In the genomic region with DNA sequence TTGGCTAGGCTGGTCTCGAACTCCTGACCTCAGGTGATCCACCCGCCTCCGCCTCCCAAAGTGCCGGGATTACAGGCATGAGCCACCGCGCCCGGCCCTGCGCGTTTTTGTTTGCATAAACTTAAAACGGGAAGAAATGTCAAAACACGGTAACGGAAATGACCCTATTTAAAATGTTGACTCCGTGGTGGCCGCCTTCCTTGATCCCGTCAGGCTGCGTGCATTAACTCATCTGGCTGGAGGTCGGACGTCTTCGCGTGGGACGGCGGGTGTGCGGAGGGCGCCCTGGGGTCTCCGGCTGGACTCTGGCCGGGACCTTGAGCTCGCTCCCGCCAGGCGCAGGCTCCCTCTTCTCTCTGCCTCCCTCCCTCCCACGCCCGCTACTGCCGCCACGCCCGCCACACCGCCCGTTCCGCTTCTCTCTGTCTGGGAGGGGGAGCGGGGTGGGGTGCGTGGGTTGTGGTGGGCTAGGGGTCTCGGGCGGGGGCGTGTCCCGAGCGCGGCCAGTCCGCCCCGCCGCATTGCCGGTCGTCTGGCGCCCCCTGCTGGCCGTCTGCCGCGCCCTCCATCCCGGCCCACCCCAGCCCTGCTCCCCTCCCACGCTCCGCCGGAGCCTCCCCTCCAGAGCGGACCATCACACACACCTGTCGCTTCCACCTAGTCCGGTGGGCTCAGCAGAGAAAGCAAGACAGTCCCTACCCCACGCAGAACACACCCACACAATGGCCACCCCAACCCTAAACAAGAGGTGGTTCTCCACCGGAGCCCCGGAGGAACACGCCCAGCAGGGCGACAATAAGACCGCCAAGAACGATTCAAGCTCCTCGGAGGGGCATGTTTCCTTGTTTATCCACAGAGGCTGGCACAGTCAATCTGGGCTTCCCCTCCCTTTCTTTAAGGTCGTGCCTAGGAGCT, we compare ENCODE assay signal across 8 cellular contexts. TPM values are rescaled to one million over a fixed set of nuclear protein-coding genes. Genes with fewer than 3 reads are reported as not detected.
A peak's percentile ranks its signal among the peaks of the same experiment; 100 is the strongest.
DNase-seq lines count a peak whose midpoint lies in the region; FAIRE-seq and TF ChIP-seq lines count a peak whose summit lies in the region.

No MANE protein-coding gene starts in this region.

- peaks cover 3% of the 10 kb centered on the region for H3K27me3 ChIP-seq in kidney epithelial cell (ENCODE audit: control insufficient read depth, insufficient read depth, low read length)

- DNase-seq in AG09319 (ENCODE audit: extremely low read depth, low read depth): peak; percentile 5
- peak; percentile 87 for DNase-seq in GM19239 (ENCODE audit: insufficient read length, low spot score)
- no peak for DNase-seq in LNCaP clone FGC (ENCODE audit: low read depth)
- peak; percentile 54 for DNase-seq in activated CD4-positive, CD25-positive, alpha-beta regulatory T cell treated with anti-CD3 and anti-CD28 coated beads, Interleukin-2, amount 50 U/mL, for 16 hours (ENCODE audit: low read depth, low spot score)
- peak; percentile 62 for DNase-seq in central memory CD4-positive, alpha-beta T cell
- no peak for DNase-seq in kidney epithelial cell (ENCODE audit: low read depth)
- peak; percentile 54 to 64 for DNase-seq in stimulated activated CD4-positive, alpha-beta T cell treated with anti-CD3 and anti-CD28 coated beads, Interleukin-1b, Interleukin-23, amount 100 ng/mL, for 1 hour (ENCODE audit: low read depth in 2 of 2)
- no peak for DNase-seq in DMS153 treated with DMSO at 0.1 percent for 48 hours (lab: John Stamatoyannopoulos, UW; ENCODE audit: unreplicated experiment)

- peak; percentile 84 for FAIRE-seq in GM19239 (lab: Jason Lieb, UNC)

- H3K4me3 ChIP-seq in LNCaP clone FGC (ENCODE audit: low read depth, low read length) (peak overlapping the region; percentile 56), kidney epithelial cell (ENCODE audit: low read depth, low read length) (peak overlapping the region; percentile 46)

- H3K36me3 ChIP-seq in kidney epithelial cell (ENCODE audit: control insufficient read depth, insufficient read depth, low read length): no peaks in the 10 kb centered on the region

- TF ChIP-seq CTCF in AG09319 (IDR thresholded peaks at IDR 0.05; ENCODE audit: low read depth, low read length) (peak; percentile 52), LNCaP clone FGC (IDR thresholded peaks at IDR 0.05; ENCODE audit: control insufficient read depth, extremely low read depth, insufficient read depth) (peak; percentile 90), kidney epithelial cell (IDR thresholded peaks at IDR 0.05; ENCODE audit: insufficient read depth, low read length, poor library complexity, severe bottlenecking) (peak; percentile 64)

RNA-seq across cellular contexts. Expression of gene CCDC42, which starts 1.2 kb away (rescaled TPM):
- total RNA-seq in kidney epithelial cell: 0.41 TPM in 1 of 2 replicates, not detected in the other

RNA-seq across cellular contexts. Expression of gene SPDYE4, which starts 12.5 kb away (rescaled TPM):
- total RNA-seq in kidney epithelial cell: not detected in 2 replicates

RNA-seq across cellular contexts. Expression of gene MFSD6L, which starts 53.3 kb away (rescaled TPM):
- total RNA-seq in kidney epithelial cell: 0.27 and 0.54 TPM in 2 replicates

Comparison
In these comparisons a context has a peak if more than half of its experiments do, and no peak if none do; other contexts are left out.
1. DNase-seq: peak in AG09319 (single experiment), GM19239 (single experiment), activated CD4-positive, CD25-positive, alpha-beta regulatory T cell treated with anti-CD3 and anti-CD28 coated beads, Interleukin-2, amount 50 U/mL, for 16 hours (single experiment), central memory CD4-positive, alpha-beta T cell (single experiment) and stimulated activated CD4-positive, alpha-beta T cell treated with anti-CD3 and anti-CD28 coated beads, Interleukin-1b, Interleukin-23, amount 100 ng/mL, for 1 hour (2 of 2); none in LNCaP clone FGC (single experiment), kidney epithelial cell (single experiment) and DMS153 treated with DMSO at 0.1 percent for 48 hours (single experiment).
2. Peak in every context shown above with its lines, with median percentiles within 50 percentile points of each other: CTCF ChIP-seq.